In the genomic region with DNA sequence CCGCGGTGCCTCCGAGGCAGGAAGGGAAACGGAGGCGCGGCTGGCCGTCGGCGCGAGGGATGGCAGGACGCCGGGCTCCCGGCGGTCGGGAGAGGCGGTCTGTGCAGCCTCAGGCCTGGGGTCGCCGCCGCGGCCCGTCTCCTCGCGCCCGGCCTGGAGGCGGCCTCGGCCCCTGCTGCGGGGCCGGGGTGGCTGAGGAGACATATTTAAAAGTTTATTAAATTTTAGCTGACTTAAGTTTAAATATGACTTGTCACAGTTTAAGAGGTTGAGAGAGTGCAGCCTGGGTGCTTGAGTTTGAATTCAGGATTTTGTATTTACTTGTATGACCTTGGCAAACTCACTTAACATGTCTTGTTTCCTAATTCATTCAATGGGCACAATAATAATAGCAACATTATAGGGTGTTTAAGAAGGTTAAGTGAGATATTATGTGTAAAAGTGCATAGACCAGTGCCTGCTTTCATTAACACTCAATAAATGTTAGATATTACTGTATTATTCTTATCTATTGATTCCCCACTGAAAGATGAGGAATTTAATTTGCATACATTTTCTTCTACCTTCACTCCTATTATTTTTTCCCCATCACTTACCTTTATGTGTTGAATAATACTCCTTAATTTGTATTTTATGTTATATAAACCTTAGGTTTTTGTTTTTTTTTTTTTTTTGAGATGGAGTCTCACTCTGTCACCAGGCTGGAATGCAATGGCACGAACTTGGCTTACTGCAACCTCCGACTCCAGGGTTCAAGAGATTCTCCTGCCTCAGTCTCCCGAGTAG, we compare ENCODE assay signal across 8 cellular contexts. TPM values are rescaled to one million over a fixed set of nuclear protein-coding genes. Genes with fewer than 3 reads are reported as not detected.
DNase-seq lines count a peak whose midpoint lies in the region; ATAC-seq, FAIRE-seq and TF ChIP-seq lines count a peak whose summit lies in the region.

No MANE protein-coding gene starts in this region.

- TF ChIP-seq CTCF in astrocyte (IDR thresholded peaks at IDR 0.05; ENCODE audit: insufficient read depth, low read depth, low read length) = no peak
- TF ChIP-seq CTCF in right lobe of liver (IDR thresholded peaks at IDR 0.05) = no peak
- TF ChIP-seq CTCF in vagina (IDR thresholded peaks at IDR 0.05) = no peak

- H3K9me3 ChIP-seq in astrocyte (ENCODE audit: insufficient read depth, low read depth, low read length) (no peaks in the 10 kb centered on the region), right lobe of liver (no peaks in the 10 kb centered on the region), vagina (no peaks in the 10 kb centered on the region)

- no peak for DNase-seq in activated T-cell treated with anti-CD3 and anti-CD28 coated beads, Interleukin-2, amount 50 U/mL, for 24 hours
- no peak for DNase-seq in activated T-cell treated with anti-CD3 and anti-CD28 coated beads, Interleukin-2, amount 50 U/mL, for 48 hours
- DNase-seq in astrocyte (ENCODE audit: low read depth) (no peak), right lobe of liver (no peak), vagina (ENCODE audit: extremely low spot score in 2 of 2) (no peak), DMS 273 treated with DMSO at 0.1 percent for 48 hours (lab: John Stamatoyannopoulos, UW) (no peak), NCI-H1436 (lab: John Stamatoyannopoulos, UW) (no peak)

- peaks cover 3% of the 10 kb centered on the region for H3K4me1 ChIP-seq in astrocyte (ENCODE audit: insufficient read depth, low read length)
- peaks cover 0 to 6% (median 3%) of the 10 kb centered on the region in 4 donors for H3K4me1 ChIP-seq in right lobe of liver
- peaks cover 26% of the 10 kb centered on the region for H3K4me1 ChIP-seq in vagina

- H2AFZ ChIP-seq in astrocyte (ENCODE audit: low read depth, low read length) = peak overlapping the region; percentile 85

- peak overlapping the region; percentile 98 for H3K4me3 Mint-ChIP-seq in activated T-cell treated with anti-CD3 and anti-CD28 coated beads, Interleukin-2, amount 50 U/mL, for 24 hours
- H3K4me3 Mint-ChIP-seq in astrocyte (ENCODE audit: unreplicated experiment) = peak overlapping the region; percentile 89

- H3K36me3 Mint-ChIP-seq in activated T-cell treated with anti-CD3 and anti-CD28 coated beads, Interleukin-2, amount 50 U/mL, for 24 hours (ENCODE audit: low read depth) = peaks cover 2% of the 10 kb centered on the region
- H3K36me3 Mint-ChIP-seq in astrocyte (ENCODE audit: low read depth, unreplicated experiment) = peaks cover 4% of the 10 kb centered on the region

- no peaks in the 10 kb centered on the region for H3K27me3 ChIP-seq in astrocyte (ENCODE audit: insufficient read depth, low read length)
- no peaks in the 10 kb centered on the region for H3K27me3 ChIP-seq in right lobe of liver
- H3K27me3 ChIP-seq in vagina = no peaks in the 10 kb centered on the region

- intact Hi-C loops in right lobe of liver (cut with DNase I) = no loop called here
- intact Hi-C loops in vagina (cut with DNase I) = no loop called here

- peak overlapping the region; percentile 78 for H3K4me3 ChIP-seq in astrocyte (ENCODE audit: insufficient read depth, low read depth, low read length)
- H3K4me3 ChIP-seq in right lobe of liver = peak overlapping the region; percentile 73 to 89 (median 87)
- peak overlapping the region; percentile 67 to 71 for H3K4me3 ChIP-seq in vagina

- FAIRE-seq in astrocyte (lab: Jason Lieb, UNC) = no peak

- no peaks in the 10 kb centered on the region for H3K27me3 Mint-ChIP-seq in activated T-cell treated with anti-CD3 and anti-CD28 coated beads, Interleukin-2, amount 50 U/mL, for 24 hours
- H3K27me3 Mint-ChIP-seq in astrocyte (ENCODE audit: low read depth, unreplicated experiment) = no peaks in the 10 kb centered on the region

- peaks cover 27% of the 10 kb centered on the region for H3K4me1 Mint-ChIP-seq in activated T-cell treated with anti-CD3 and anti-CD28 coated beads, Interleukin-2, amount 50 U/mL, for 24 hours (ENCODE audit: low read depth)
- peaks cover 20% of the 10 kb centered on the region for H3K4me1 Mint-ChIP-seq in astrocyte (ENCODE audit: low read depth, unreplicated experiment)

- peak; percentile 39 for ATAC-seq in HG03354 (IDR thresholded peaks at IDR 0.05; ENCODE audit: poor library complexity, severe bottlenecking, unreplicated experiment)
- no peak for ATAC-seq in right lobe of liver

- H3K27ac ChIP-seq in astrocyte (ENCODE audit: low read depth, low read length) = peak overlapping the region; percentile 56
- peak overlapping the region; percentile 3 to 61 (median 45) for H3K27ac ChIP-seq in right lobe of liver
- H3K27ac ChIP-seq in vagina = peak overlapping the region; percentile 65

- H3K36me3 ChIP-seq in astrocyte (ENCODE audit: insufficient read depth, low read length) = no peaks in the 10 kb centered on the region
- no peaks in the 10 kb centered on the region for H3K36me3 ChIP-seq in right lobe of liver
- no peaks in the 10 kb centered on the region for H3K36me3 ChIP-seq in vagina

- peak overlapping the region; percentile 73 for H3K27ac Mint-ChIP-seq in activated T-cell treated with anti-CD3 and anti-CD28 coated beads, Interleukin-2, amount 50 U/mL, for 24 hours
- no peak overlapping the region for H3K27ac Mint-ChIP-seq in astrocyte (ENCODE audit: unreplicated experiment)

- H3K9me3 Mint-ChIP-seq in activated T-cell treated with anti-CD3 and anti-CD28 coated beads, Interleukin-2, amount 50 U/mL, for 24 hours = no peaks in the 10 kb centered on the region
- H3K9me3 Mint-ChIP-seq in astrocyte (ENCODE audit: unreplicated experiment) = no peaks in the 10 kb centered on the region

- H3K79me2 ChIP-seq in astrocyte (ENCODE audit: insufficient read depth, low read length) = peaks cover 9% of the 10 kb centered on the region

- H3K4me2 ChIP-seq in astrocyte (ENCODE audit: low read length) = peak overlapping the region; percentile 78

- peak overlapping the region; percentile 82 for H3K9ac ChIP-seq in astrocyte (ENCODE audit: low read length)

- TF ChIP-seq POLR2A in right lobe of liver (IDR thresholded peaks at IDR 0.05) = no peak
- TF ChIP-seq POLR2A in vagina (IDR thresholded peaks at IDR 0.05) = no peak

- no peaks in the 10 kb centered on the region for H4K20me1 ChIP-seq in astrocyte (ENCODE audit: insufficient read depth, low read length)

- WGBS in right lobe of liver (ENCODE audit: insufficient coverage, low coverage, low lambda C conversion rate, missing lambda C conversion rate) = 33% methylated on average over 7 of the region's 31 CpGs

RNA-seq across cellular contexts. Expression of a gene that starts 0.7 kb away (rescaled TPM):
- total RNA-seq in astrocyte = 17.0 and 20.2 TPM in 2 replicates
- total RNA-seq in right lobe of liver = 1 to 10 TPM; 3.5 to 6.6 (median 4.6) TPM
- 22.3 TPM for total RNA-seq in vagina

RNA-seq across cellular contexts. Expression of a gene that starts 27.8 kb away (rescaled TPM):
- total RNA-seq in astrocyte (56.1 and 60.9 TPM in 2 replicates), right lobe of liver (10 to 100 TPM; 19.7 to 28.7 (median 24.2) TPM), vagina (82.5 TPM)
